10 cellular contexts compared by ENCODE assay signal in genomic region chr4:182975806-182976205, GRCh38. TPM values are rescaled to one million over a fixed set of nuclear protein-coding genes. Genes with fewer than 3 reads are reported as not detected.
DNase-seq lines count a peak whose midpoint lies in the region; ATAC-seq and TF ChIP-seq lines count a peak whose summit lies in the region.
"Had no signal": no experiment of that assay in that cellular context is flagged by ENCODE, and none has a peak within 500 bp of the region (broad histone marks: within the 10 kb centered on the region; RNA-seq: fewer than 3 reads in every experiment).

No MANE protein-coding gene starts in this region.

- POLR2A ChIA-PET in CD8-positive, alpha-beta memory T cell (lab: Charles Lee): no interaction called here

- H3K4me1 ChIP-seq in CD8-positive, alpha-beta memory T cell (ENCODE audit: insufficient read depth, low read length): no peaks in the 10 kb centered on the region
- H3K4me1 ChIP-seq in colonic mucosa: no peaks in the 10 kb centered on the region

- no peak overlapping the region for H3K9ac ChIP-seq in colonic mucosa (ENCODE audit: low read depth in 2 of 2, low read length in 2 of 2)

- H3K36me3 Mint-ChIP-seq in stimulated activated effector memory CD8-positive, alpha-beta T cell treated with anti-CD3 and anti-CD28 coated beads, Interleukin-12 subunit alpha, Interleukin-12 subunit beta, amount 100 ng/mL, for 72 hours: no peaks in the 10 kb centered on the region
- no peaks in the 10 kb centered on the region for H3K36me3 Mint-ChIP-seq in CD8-positive, alpha-beta memory T cell

- H3K36me3 ChIP-seq in CD8-positive, alpha-beta memory T cell (ENCODE audit: insufficient read depth, low read length): no peaks in the 10 kb centered on the region
- no peaks in the 10 kb centered on the region for H3K36me3 ChIP-seq in colonic mucosa
- H3K36me3 ChIP-seq: heart right ventricle, thoracic aorta had no signal

- no peak overlapping the region for H3K27ac ChIP-seq in CD8-positive, alpha-beta memory T cell (ENCODE audit: low read depth, low read length)
- H3K27ac ChIP-seq in colonic mucosa: no peak overlapping the region

- intact Hi-C loops in colonic mucosa (cut with DNase I): no loop called here

- DNase-seq in AG20443 (ENCODE audit: low spot score): peak; percentile 66
- DNase-seq in amniotic epithelial cell (ENCODE audit: low read depth): peak; percentile 82
- DNase-seq in stimulated activated effector memory CD8-positive, alpha-beta T cell treated with anti-CD3 and anti-CD28 coated beads, Interleukin-12 subunit alpha, Interleukin-12 subunit beta, amount 100 ng/mL, for 72 hours (ENCODE audit: low spot score in 2 of 2): no peak
- no peak for DNase-seq in CD8-positive, alpha-beta memory T cell
- DNase-seq in colonic mucosa: no peak
- no peak for DNase-seq in GF-D8 (lab: John Stamatoyannopoulos, UW)
- DNase-seq: heart right ventricle had no signal

- no peaks in the 10 kb centered on the region for H3K9me3 ChIP-seq in CD8-positive, alpha-beta memory T cell (ENCODE audit: low read length)
- H3K9me3 ChIP-seq in colonic mucosa: no peaks in the 10 kb centered on the region
- H3K9me3 ChIP-seq: heart right ventricle, thoracic aorta had no signal

- no peaks in the 10 kb centered on the region for H3K27me3 ChIP-seq in CD8-positive, alpha-beta memory T cell (ENCODE audit: insufficient read depth, low read length, poor library complexity, severe bottlenecking)
- H3K27me3 ChIP-seq in colonic mucosa: no peaks in the 10 kb centered on the region
- H3K27me3 ChIP-seq: heart right ventricle had no signal

- peaks cover 12% of the 10 kb centered on the region for H3K4me1 Mint-ChIP-seq in stimulated activated effector memory CD8-positive, alpha-beta T cell treated with anti-CD3 and anti-CD28 coated beads, Interleukin-12 subunit alpha, Interleukin-12 subunit beta, amount 100 ng/mL, for 72 hours
- H3K4me1 Mint-ChIP-seq in CD8-positive, alpha-beta memory T cell: no peaks in the 10 kb centered on the region

- peaks cover 13 to 29% of the 10 kb centered on the region in 2 donors for H3K27me3 Mint-ChIP-seq in CD8-positive, alpha-beta memory T cell

- CTCF ChIA-PET in CD8-positive, alpha-beta memory T cell (lab: Charles Lee): no interaction called here

- ATAC-seq in GM19324 (IDR thresholded peaks at IDR 0.05; ENCODE audit: low FRiP score, unreplicated experiment) (peak; percentile 44), HG03457 (IDR thresholded peaks at IDR 0.05; ENCODE audit: unreplicated experiment) (peak; percentile 70)
- ATAC-seq in stimulated activated effector memory CD8-positive, alpha-beta T cell treated with anti-CD3 and anti-CD28 coated beads, Interleukin-12 subunit alpha, Interleukin-12 subunit beta, amount 100 ng/mL, for 72 hours: peak; percentile 100

- H3K4me3 ChIP-seq in CD8-positive, alpha-beta memory T cell (ENCODE audit: low read length): no peak overlapping the region
- H3K4me3 ChIP-seq in colonic mucosa: no peak overlapping the region
- H3K4me3 ChIP-seq: heart right ventricle, thoracic aorta had no signal

- H3K9me3 Mint-ChIP-seq in stimulated activated effector memory CD8-positive, alpha-beta T cell treated with anti-CD3 and anti-CD28 coated beads, Interleukin-12 subunit alpha, Interleukin-12 subunit beta, amount 100 ng/mL, for 72 hours: no peaks in the 10 kb centered on the region
- no peaks in the 10 kb centered on the region for H3K9me3 Mint-ChIP-seq in CD8-positive, alpha-beta memory T cell

- TF ChIP-seq CTCF in colonic mucosa (IDR thresholded peaks at IDR 0.05): no peak

- H3K27ac Mint-ChIP-seq in stimulated activated effector memory CD8-positive, alpha-beta T cell treated with anti-CD3 and anti-CD28 coated beads, Interleukin-12 subunit alpha, Interleukin-12 subunit beta, amount 100 ng/mL, for 72 hours: peak overlapping the region; percentile 81
- no peak overlapping the region for H3K27ac Mint-ChIP-seq in CD8-positive, alpha-beta memory T cell

- peak overlapping the region; percentile 22 for H3K4me3 Mint-ChIP-seq in stimulated activated effector memory CD8-positive, alpha-beta T cell treated with anti-CD3 and anti-CD28 coated beads, Interleukin-12 subunit alpha, Interleukin-12 subunit beta, amount 100 ng/mL, for 72 hours
- H3K4me3 Mint-ChIP-seq in CD8-positive, alpha-beta memory T cell: no peak overlapping the region

RNA-seq across cellular contexts. Expression of gene DCTD, which starts 58.6 kb away (rescaled TPM):
- 100 to 1,000 TPM; 145 to 150 TPM for total RNA-seq in CD8-positive, alpha-beta memory T cell
- 105 TPM for polyA plus RNA-seq in CD8-positive, alpha-beta memory T cell
- total RNA-seq in colonic mucosa: 10 to 100 TPM; 51.4 to 54.6 TPM

Comparison
In these comparisons a context has a peak if more than half of its experiments do, and no peak if none do; other contexts are left out.
1. DNase-seq: peak in AG20443 (single experiment) and amniotic epithelial cell (single experiment); none in stimulated activated effector memory CD8-positive, alpha-beta T cell treated with anti-CD3 and anti-CD28 coated beads, Interleukin-12 subunit alpha, Interleukin-12 subunit beta, amount 100 ng/mL, for 72 hours (0 of 2), CD8-positive, alpha-beta memory T cell (0 of 5), colonic mucosa (single experiment) and GF-D8 (single experiment).
2. ATAC-seq: peak in every context shown above with its lines; median percentile 100 in stimulated activated effector memory CD8-positive, alpha-beta T cell treated with anti-CD3 and anti-CD28 coated beads, Interleukin-12 subunit alpha, Interleukin-12 subunit beta, amount 100 ng/mL, for 72 hours; 70 in HG03457; 44 in GM19324.